ENCODE assay signal across 16 cellular contexts in genomic region chr16:22659933-22660332, GRCh38.
DNase-seq lines count a peak whose midpoint lies in the region; ATAC-seq, FAIRE-seq and TF ChIP-seq lines count a peak whose summit lies in the region.
"Had no signal": no experiment of that assay in that cellular context is flagged by ENCODE, and none has a peak within 500 bp of the region (broad histone marks: within the 10 kb centered on the region; RNA-seq: fewer than 3 reads in every experiment).

No MANE protein-coding gene starts in this region.

- intact Hi-C loops in upper lobe of right lung (cut with DNase I) = no loop called here

- no peak overlapping the region for H3K4me3 ChIP-seq in coronary artery
- no peak overlapping the region for H3K4me3 ChIP-seq in upper lobe of right lung
- H3K4me3 ChIP-seq in HAP-1 = no peak overlapping the region
- H3K4me3 ChIP-seq: skin epidermis had no signal

- no peak for FAIRE-seq in urothelium cell line (lab: Jason Lieb, UNC)
- FAIRE-seq: A204.1 had no signal

- in situ Hi-C loops in HAP-1 (cut with MboI; ENCODE audit: low sequenced_read_pairs) = loop anchor here (25.0 kb wide), 1 partner anchor 323 kb away; no protein-coding TSS in a partner anchor

- no peak overlapping the region for H3K27ac ChIP-seq in coronary artery
- H3K27ac ChIP-seq in upper lobe of right lung = no peak overlapping the region
- H3K27ac ChIP-seq: skin epidermis had no signal

- TF ChIP-seq CTCF in coronary artery (IDR thresholded peaks at IDR 0.05) (no peak), upper lobe of right lung (IDR thresholded peaks at IDR 0.05) (no peak)

- no peaks in the 10 kb centered on the region for H3K36me3 ChIP-seq in upper lobe of right lung
- no peaks in the 10 kb centered on the region for H3K36me3 ChIP-seq in HAP-1 (replicated peaks)

- peak; percentile 24 for DNase-seq in activated CD8-positive, alpha-beta memory T cell treated with anti-CD3 and anti-CD28 coated beads for 24 hours
- DNase-seq in activated CD8-positive, alpha-beta memory T cell treated with anti-CD3 and anti-CD28 coated beads, Interleukin-2, amount 50 U/mL, for 4 hours = no peak
- DNase-seq in NCI-H446 treated with DMSO at 0.1 percent for 48 hours (lab: John Stamatoyannopoulos, UW) (peak; percentile 61), coronary artery (ENCODE audit: low spot score) (peak; percentile 46), upper lobe of right lung (no peak), urothelium cell line (ENCODE audit: low spot score) (no peak), HAP-1 (ENCODE audit: low spot score in 2 of 2) (no peak)
- DNase-seq in stimulated activated naive CD4-positive, alpha-beta T cell treated with Interleukin-2 at 50 U/mL for 16 hours (lab: John Stamatoyannopoulos, UW) = no peak
- DNase-seq: activated CD4-positive, alpha-beta T cell treated with anti-CD3 and anti-CD28 coated beads for 1 hour; activated naive CD8-positive, alpha-beta T cell treated with anti-CD3 and anti-CD28 coated beads for 36 hours; Calu3; KBM-7; NCI-H510A treated with DMSO at 0.1 percent for 48 hours had no signal

- H3K9me3 ChIP-seq in upper lobe of right lung (no peaks in the 10 kb centered on the region), HAP-1 (peaks cover 3% of the 10 kb centered on the region; the same call in 1 of the 2 replicates)

- H3K27me3 ChIP-seq in upper lobe of right lung (peaks cover 9% of the 10 kb centered on the region), HAP-1 (ENCODE audit: low read depth) (0 out of 2 replicates have a peak, but pooled peaks cover 3% of the 10 kb centered on the region)

- H3K4me1 ChIP-seq in upper lobe of right lung (no peaks in the 10 kb centered on the region), HAP-1 (no peaks in the 10 kb centered on the region)

- peak; percentile 24 for ATAC-seq in upper lobe of right lung
- ATAC-seq: activated T-helper 17 cell treated with anti-CD3 and anti-CD28 coated beads, Interleukin-2, amount 50 U/mL, for 72 hours had no signal

Comparison
In these comparisons a context has a peak if more than half of its experiments do, and no peak if none do; other contexts are left out.
1. DNase-seq: peak in activated CD8-positive, alpha-beta memory T cell treated with anti-CD3 and anti-CD28 coated beads for 24 hours (single experiment), NCI-H446 treated with DMSO at 0.1 percent for 48 hours (single experiment) and coronary artery (single experiment); none in activated CD8-positive, alpha-beta memory T cell treated with anti-CD3 and anti-CD28 coated beads, Interleukin-2, amount 50 U/mL, for 4 hours (single experiment), upper lobe of right lung (single experiment), urothelium cell line (single experiment), stimulated activated naive CD4-positive, alpha-beta T cell treated with Interleukin-2 at 50 U/mL for 16 hours (single experiment) and HAP-1 (0 of 2).